ENCODE assay signal across 9 cellular contexts in genomic region chr9:10268500-10269485, GRCh38.
DNase-seq lines count a peak whose midpoint lies in the region; ATAC-seq and TF ChIP-seq lines count a peak whose summit lies in the region.
"Had no signal": no experiment of that assay in that cellular context is flagged by ENCODE, and none has a peak within 500 bp of the region (broad histone marks: within the 10 kb centered on the region; RNA-seq: fewer than 3 reads in every experiment).

No MANE protein-coding gene starts in this region.

- ATAC-seq in HG03442 (IDR thresholded peaks at IDR 0.05; ENCODE audit: unreplicated experiment) (peak; percentile 48), HG02884 (IDR thresholded peaks at IDR 0.05; ENCODE audit: unreplicated experiment) (no peak)
- ATAC-seq: mucosa of descending colon had no signal

- H3K27me3 ChIP-seq in OCI-LY3 (ENCODE audit: low read depth, low read length): no peaks in the 10 kb centered on the region

- peak overlapping the region; percentile 27 for H3K4me2 ChIP-seq in OCI-LY3 (ENCODE audit: low read length)

- H3K4me3 ChIP-seq in OCI-LY3 (ENCODE audit: low read length) (peak overlapping the region; percentile 39; the same call in 1 of the 2 replicates), fibroblast of villous mesenchyme (ENCODE audit: low read depth, low read length) (no peak overlapping the region), retinal pigment epithelial cell (ENCODE audit: low read length) (no peak overlapping the region)
- H3K4me3 ChIP-seq: mucosa of descending colon had no signal

- TF ChIP-seq CTCF in GM13976 (IDR thresholded peaks at IDR 0.05; ENCODE audit: borderline replicate concordance, control extremely low read depth, extremely low read depth, insufficient read depth, missing control alignments): no peak
- TF ChIP-seq CTCF in OCI-LY3 (IDR thresholded peaks at IDR 0.05; ENCODE audit: low read depth, low read length): peak; percentile 76
- peak; percentile 31 for TF ChIP-seq CTCF in fibroblast of villous mesenchyme (IDR thresholded peaks at IDR 0.05; ENCODE audit: insufficient read depth, low read depth, low read length)
- TF ChIP-seq CTCF in retinal pigment epithelial cell (conservative IDR thresholded peaks at IDR 0.05; ENCODE audit: low read depth, low read length): peak; percentile 77

- no peak overlapping the region for H3K27ac ChIP-seq in OCI-LY3 (ENCODE audit: low read length)

- in situ Hi-C loops in GM13976 (cut with MboI; ENCODE audit: low sequenced_read_pairs, unreplicated experiment): loop anchor here (25.0 kb wide), 1 partner anchor 206 kb away; no protein-coding TSS in a partner anchor

- H3K9ac ChIP-seq in OCI-LY3 (ENCODE audit: low read length): no peak overlapping the region

- H3K4me1 ChIP-seq in OCI-LY3 (ENCODE audit: low read length): no peaks in the 10 kb centered on the region

- H4K20me1 ChIP-seq in OCI-LY3 (ENCODE audit: insufficient read depth, low read length): no peaks in the 10 kb centered on the region

- H3K79me2 ChIP-seq in OCI-LY3 (ENCODE audit: low read length): no peaks in the 10 kb centered on the region

- peak; percentile 15 for DNase-seq in GM13976 (ENCODE audit: low spot score)
- peak; percentile 14 for DNase-seq in fibroblast of villous mesenchyme (ENCODE audit: low read depth)
- no peak for DNase-seq in retinal pigment epithelial cell (ENCODE audit: low read depth)
- no peak for DNase-seq in middle frontal gyrus (ENCODE audit: extremely low spot score, low spot score)
- no peak for DNase-seq in activated naive CD4-positive, alpha-beta T cell treated with anti-CD3 and anti-CD28 coated beads, Interleukin-2, amount 50 U/mL, for 16 hours

- H2AFZ ChIP-seq in OCI-LY3 (ENCODE audit: low read depth, low read length): peak overlapping the region; percentile 67

- no peaks in the 10 kb centered on the region for H3K9me3 ChIP-seq in OCI-LY3 (ENCODE audit: insufficient read depth, low read length)
- H3K9me3 ChIP-seq: mucosa of descending colon had no signal

- no peaks in the 10 kb centered on the region for H3K36me3 ChIP-seq in OCI-LY3 (replicated peaks; ENCODE audit: low read depth, low read length)

Comparison
In these comparisons a context has a peak if more than half of its experiments do, and no peak if none do; other contexts are left out.
1. DNase-seq: peak in GM13976 (single experiment) and fibroblast of villous mesenchyme (single experiment); none in retinal pigment epithelial cell (single experiment), middle frontal gyrus (single experiment) and activated naive CD4-positive, alpha-beta T cell treated with anti-CD3 and anti-CD28 coated beads, Interleukin-2, amount 50 U/mL, for 16 hours (single experiment).